ENCODE assay signal across 8 cellular contexts in the genomic region with DNA sequence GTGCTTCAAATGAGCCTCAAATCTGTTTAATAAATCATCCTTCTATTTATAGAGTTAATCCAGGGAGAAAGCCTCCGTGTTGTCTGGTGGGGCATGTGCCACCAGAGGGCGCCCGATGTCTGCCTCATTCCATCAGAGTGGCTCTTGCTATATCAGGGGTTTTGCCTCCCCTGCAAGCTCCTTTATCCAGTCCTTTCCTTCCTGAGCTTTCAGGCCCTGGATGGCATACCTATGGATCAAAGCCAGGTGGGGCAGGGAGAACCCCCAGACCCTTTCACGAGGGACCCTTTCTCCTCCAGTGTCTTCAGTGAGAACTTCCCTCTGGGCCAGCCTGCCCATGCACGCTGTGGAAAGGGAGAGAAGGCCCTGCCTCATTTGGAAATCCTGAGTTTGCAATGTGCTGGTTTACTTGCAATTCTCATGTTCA. TPM values are rescaled to one million over a fixed set of nuclear protein-coding genes. Genes with fewer than 3 reads are reported as not detected.
DNase-seq lines count a peak whose midpoint lies in the region; ATAC-seq and TF ChIP-seq lines count a peak whose summit lies in the region.

No MANE protein-coding gene starts in this region.

- H3K27me3 ChIP-seq in HAP-1 (ENCODE audit: low read depth) (no peaks in the 10 kb centered on the region), SK-N-SH (ENCODE audit: insufficient read depth) (no peaks in the 10 kb centered on the region), upper lobe of right lung (no peaks in the 10 kb centered on the region)

- WGBS in SK-N-SH (ENCODE audit: low lambda C conversion rate): 22% methylated on average over 5 of the region's 5 CpGs

- no peaks in the 10 kb centered on the region for H3K4me1 ChIP-seq in HAP-1
- H3K4me1 ChIP-seq in SK-N-SH (ENCODE audit: control insufficient read depth in 1 of 2, insufficient read depth in 2 of 2, low read depth in 1 of 2, low read length in 1 of 2): peaks cover 28 to 34% of the 10 kb centered on the region in 2 experiments
- peaks cover 4% of the 10 kb centered on the region for H3K4me1 ChIP-seq in upper lobe of right lung

- POLR2A ChIA-PET in SK-N-SH (lab: Yijun Ruan, JAX): interaction anchor here (0.9 to 1.3 kb wide), 3 partner anchors 40 to 1345 kb away, joined by 3 to 7 read pairs (median 4); a partner anchor contains a TSS

- H3K36me3 ChIP-seq in HAP-1 (replicated peaks) (no peaks in the 10 kb centered on the region), SK-N-SH (replicated peaks in 1 of 2; ENCODE audit: control insufficient read depth in 1 of 2, insufficient read depth in 2 of 2, low read length in 1 of 2) (no peaks in the 10 kb centered on the region), upper lobe of right lung (no peaks in the 10 kb centered on the region)

- intact Hi-C loops in Right ventricle myocardium superior (cut with DNase I): loop anchor here (5.0 kb wide), 3 partner anchors 222 to 1342 kb away; no protein-coding TSS in a partner anchor
- intact Hi-C loops in posterior vena cava (cut with DNase I): loop anchor here (5.0 to 10.0 kb wide), 5 partner anchors 76 to 1344 kb away; no protein-coding TSS in a partner anchor
- intact Hi-C loops in upper lobe of right lung (cut with DNase I): no loop called here

- no peaks in the 10 kb centered on the region for H3K36me3 Mint-ChIP-seq in activated naive CD4-positive, alpha-beta T cell treated with anti-CD3 and anti-CD28 coated beads, Interleukin-2, amount 50 U/mL, for 72 hours

- in situ Hi-C loops in HAP-1 (cut with MboI; ENCODE audit: low sequenced_read_pairs): loop anchor here (25.0 kb wide), 1 partner anchor 1342 kb away; no protein-coding TSS in a partner anchor

- peak overlapping the region; percentile 25; the same call in 1 of the 2 replicates for H3K4me2 ChIP-seq in SK-N-SH

- TF ChIP-seq EP300 in SK-N-SH (IDR thresholded peaks at IDR 0.05; ENCODE audit: borderline replicate concordance in 1 of 2, low read depth in 1 of 2, low read length in 1 of 2): peak in 1 of 2 experiments; percentile 39; a peak in 1 of 4 replicates

- H3K27ac Mint-ChIP-seq in activated naive CD4-positive, alpha-beta T cell treated with anti-CD3 and anti-CD28 coated beads, Interleukin-2, amount 50 U/mL, for 72 hours: no peak overlapping the region

- peak overlapping the region; percentile 50; the same call in 1 of the 2 replicates for H2AFZ ChIP-seq in SK-N-SH (ENCODE audit: low read depth)

- peaks cover 24% of the 10 kb centered on the region for H3F3A ChIP-seq in SK-N-SH (replicated peaks; ENCODE audit: insufficient read depth)

- H3K9me3 Mint-ChIP-seq in activated naive CD4-positive, alpha-beta T cell treated with anti-CD3 and anti-CD28 coated beads, Interleukin-2, amount 50 U/mL, for 72 hours: no peaks in the 10 kb centered on the region

- H3K9me3 ChIP-seq in HAP-1: no peaks in the 10 kb centered on the region
- no peaks in the 10 kb centered on the region for H3K9me3 ChIP-seq in SK-N-SH
- no peaks in the 10 kb centered on the region for H3K9me3 ChIP-seq in upper lobe of right lung

- peak; percentile 57 to 84 for ATAC-seq in activated naive CD4-positive, alpha-beta T cell treated with anti-CD3 and anti-CD28 coated beads, Interleukin-2, amount 50 U/mL, for 72 hours
- ATAC-seq in Right ventricle myocardium superior (ENCODE audit: poor library complexity) (peak; percentile 89), upper lobe of right lung (peak; percentile 91)

- DNase-seq in GM04504 (ENCODE audit: low read depth) (peak; percentile 60), HAP-1 (ENCODE audit: low spot score in 2 of 2) (peak; percentile 71 to 88), MV-4-11 (lab: John Stamatoyannopoulos, UW) (peak; percentile 11), SK-N-SH (peak; percentile 84), Right ventricle myocardium superior (peak; percentile 92), posterior vena cava (ENCODE audit: low spot score) (peak; percentile 95), upper lobe of right lung (peak; percentile 86)
- DNase-seq in activated naive CD4-positive, alpha-beta T cell treated with anti-CD3 and anti-CD28 coated beads, Interleukin-2, amount 50 U/mL, for 72 hours (ENCODE audit: low spot score in 2 of 2): peak in 1 of 2 donors; percentile 76

- no peaks in the 10 kb centered on the region for H3K79me2 ChIP-seq in SK-N-SH (ENCODE audit: insufficient read depth)

- H3K4me3 ChIP-seq in HAP-1 (no peak overlapping the region), SK-N-SH (ENCODE audit: low read depth in 2 of 2, low read length in 1 of 2) (no peak overlapping the region; a peak in 1 of 4 replicates), upper lobe of right lung (no peak overlapping the region)

- 0 out of 2 replicates have a peak overlapping the region, but pooled peaks have one; percentile 13 for H3K9ac ChIP-seq in SK-N-SH

- peak; percentile 99 for TF ChIP-seq CTCF in SK-N-SH (IDR thresholded peaks at IDR 0.05)
- TF ChIP-seq CTCF in upper lobe of right lung (IDR thresholded peaks at IDR 0.05): peak; percentile 96

- TF ChIP-seq RAD21 in SK-N-SH (IDR thresholded peaks at IDR 0.05; ENCODE audit: low read length): peak; percentile 100

- H3K9me2 ChIP-seq in SK-N-SH: no peaks in the 10 kb centered on the region

- CTCF ChIA-PET in SK-N-SH (lab: Yijun Ruan, JAX): interaction anchor here (0.6 to 8.6 kb wide), 114 partner anchors 8 to 1572 kb away, joined by 3 to 111 read pairs (median 5); a partner anchor contains a TSS

- H3K27ac ChIP-seq in SK-N-SH (ENCODE audit: low read depth in 2 of 2, low read length in 1 of 2) (peak overlapping the region; percentile 57 to 67; a peak in 2 of 4 replicates), upper lobe of right lung (no peak overlapping the region)

- H4K20me1 ChIP-seq in SK-N-SH (ENCODE audit: insufficient read depth): no peaks in the 10 kb centered on the region

TF ChIP-seq in SK-N-SH, 30 proteins besides CTCF, POLR2A, EP300 and RAD21 (continues in another document):
- TF ChIP-seq, protein P1, sequence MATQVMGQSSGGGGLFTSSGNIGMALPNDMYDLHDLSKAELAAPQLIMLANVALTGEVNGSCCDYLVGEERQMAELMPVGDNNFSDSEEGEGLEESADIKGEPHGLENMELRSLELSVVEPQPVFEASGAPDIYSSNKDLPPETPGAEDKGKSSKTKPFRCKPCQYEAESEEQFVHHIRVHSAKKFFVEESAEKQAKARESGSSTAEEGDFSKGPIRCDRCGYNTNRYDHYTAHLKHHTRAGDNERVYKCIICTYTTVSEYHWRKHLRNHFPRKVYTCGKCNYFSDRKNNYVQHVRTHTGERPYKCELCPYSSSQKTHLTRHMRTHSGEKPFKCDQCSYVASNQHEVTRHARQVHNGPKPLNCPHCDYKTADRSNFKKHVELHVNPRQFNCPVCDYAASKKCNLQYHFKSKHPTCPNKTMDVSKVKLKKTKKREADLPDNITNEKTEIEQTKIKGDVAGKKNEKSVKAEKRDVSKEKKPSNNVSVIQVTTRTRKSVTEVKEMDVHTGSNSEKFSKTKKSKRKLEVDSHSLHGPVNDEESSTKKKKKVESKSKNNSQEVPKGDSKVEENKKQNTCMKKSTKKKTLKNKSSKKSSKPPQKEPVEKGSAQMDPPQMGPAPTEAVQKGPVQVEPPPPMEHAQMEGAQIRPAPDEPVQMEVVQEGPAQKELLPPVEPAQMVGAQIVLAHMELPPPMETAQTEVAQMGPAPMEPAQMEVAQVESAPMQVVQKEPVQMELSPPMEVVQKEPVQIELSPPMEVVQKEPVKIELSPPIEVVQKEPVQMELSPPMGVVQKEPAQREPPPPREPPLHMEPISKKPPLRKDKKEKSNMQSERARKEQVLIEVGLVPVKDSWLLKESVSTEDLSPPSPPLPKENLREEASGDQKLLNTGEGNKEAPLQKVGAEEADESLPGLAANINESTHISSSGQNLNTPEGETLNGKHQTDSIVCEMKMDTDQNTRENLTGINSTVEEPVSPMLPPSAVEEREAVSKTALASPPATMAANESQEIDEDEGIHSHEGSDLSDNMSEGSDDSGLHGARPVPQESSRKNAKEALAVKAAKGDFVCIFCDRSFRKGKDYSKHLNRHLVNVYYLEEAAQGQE (IDR thresholded peaks at IDR 0.05; ENCODE audit: low read depth, low read length): 0 out of 2 replicates have a peak, but pooled peaks have one; percentile 10
- TF ChIP-seq POLR2AphosphoS5 (IDR thresholded peaks at IDR 0.05; ENCODE audit: low read depth, low read length): no peak
- 0 out of 2 replicates have a peak, but pooled peaks have one; percentile 47 for TF ChIP-seq NFIC (IDR thresholded peaks at IDR 0.05; ENCODE audit: borderline replicate concordance)
- no peak for TF ChIP-seq YY1 (IDR thresholded peaks at IDR 0.05; ENCODE audit: low read depth)
- TF ChIP-seq FOXJ3 (CRISPR knock-in tag; IDR thresholded peaks at IDR 0.05): no peak
- 0 out of 2 replicates have a peak, but pooled peaks have one; percentile 53 for TF ChIP-seq MEF2A (IDR thresholded peaks at IDR 0.05; ENCODE audit: borderline replicate concordance, low read depth)
- TF ChIP-seq, protein P2, sequence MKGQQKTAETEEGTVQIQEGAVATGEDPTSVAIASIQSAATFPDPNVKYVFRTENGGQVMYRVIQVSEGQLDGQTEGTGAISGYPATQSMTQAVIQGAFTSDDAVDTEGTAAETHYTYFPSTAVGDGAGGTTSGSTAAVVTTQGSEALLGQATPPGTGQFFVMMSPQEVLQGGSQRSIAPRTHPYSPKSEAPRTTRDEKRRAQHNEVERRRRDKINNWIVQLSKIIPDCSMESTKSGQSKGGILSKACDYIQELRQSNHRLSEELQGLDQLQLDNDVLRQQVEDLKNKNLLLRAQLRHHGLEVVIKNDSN (IDR thresholded peaks at IDR 0.05; ENCODE audit: borderline replicate concordance, low read depth): no peak
- no peak for TF ChIP-seq TEAD4 (IDR thresholded peaks at IDR 0.05; ENCODE audit: borderline replicate concordance, insufficient read depth)
- TF ChIP-seq, protein P3, sequence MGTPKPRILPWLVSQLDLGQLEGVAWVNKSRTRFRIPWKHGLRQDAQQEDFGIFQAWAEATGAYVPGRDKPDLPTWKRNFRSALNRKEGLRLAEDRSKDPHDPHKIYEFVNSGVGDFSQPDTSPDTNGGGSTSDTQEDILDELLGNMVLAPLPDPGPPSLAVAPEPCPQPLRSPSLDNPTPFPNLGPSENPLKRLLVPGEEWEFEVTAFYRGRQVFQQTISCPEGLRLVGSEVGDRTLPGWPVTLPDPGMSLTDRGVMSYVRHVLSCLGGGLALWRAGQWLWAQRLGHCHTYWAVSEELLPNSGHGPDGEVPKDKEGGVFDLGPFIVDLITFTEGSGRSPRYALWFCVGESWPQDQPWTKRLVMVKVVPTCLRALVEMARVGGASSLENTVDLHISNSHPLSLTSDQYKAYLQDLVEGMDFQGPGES (IDR thresholded peaks at IDR 0.05; ENCODE audit: low read depth, low read length): no peak

RNA-seq across cellular contexts. Expression of a gene that starts 39.8 kb away (rescaled TPM):
- polyA plus RNA-seq in SK-N-SH (2012; rRNA removed): 20.2 and 30.7 TPM in 2 replicates
- polyA plus RNA-seq in SK-N-SH (2012; cell fraction: cytosol; rRNA removed): 32.8 and 39.7 TPM in 2 replicates
- 9.1 and 15.5 TPM in 2 replicates for polyA plus RNA-seq in SK-N-SH (2012; cell fraction: nucleus; rRNA removed)
- total RNA-seq in activated naive CD4-positive, alpha-beta T cell treated with anti-CD3 and anti-CD28 coated beads, Interleukin-2, amount 50 U/mL, for 72 hours: 10 to 100 TPM in 1 of 2 donors, 1 to 10 TPM in 1; 8.2 to 15.5 TPM
- total RNA-seq in Right ventricle myocardium superior: 45.5 TPM
- 10 to 100 TPM; 25.1 to 29.4 TPM for total RNA-seq in posterior vena cava
- total RNA-seq in upper lobe of right lung: 22.4 TPM
